1 cellular context compared by ENCODE assay signal in genomic region chr7:50552921-50553320, GRCh38.
A peak's percentile ranks its signal among the peaks of the same experiment; 100 is the strongest.
TF ChIP-seq lines count a peak whose summit lies in the region.

No MANE protein-coding gene starts in this region.

TF ChIP-seq in HepG2, 621 proteins besides CTCF, POLR2A, EP300 and RAD21 (continued from another document and continues in another):
- TF ChIP-seq ARID3A (IDR thresholded peaks at IDR 0.05; ENCODE audit: low read depth, low read length): no peak
- no peak for TF ChIP-seq ZNF230 (CRISPR knock-in tag; IDR thresholded peaks at IDR 0.05)
- TF ChIP-seq ZNF574 (CRISPR knock-in tag; IDR thresholded peaks at IDR 0.05): 0 out of 2 replicates have a peak, but pooled peaks have one; percentile 25
- no peak for TF ChIP-seq ZNF20 (CRISPR knock-in tag; IDR thresholded peaks at IDR 0.05)
- no peak for TF ChIP-seq HOXD1 (CRISPR knock-in tag; IDR thresholded peaks at IDR 0.05)
- no peak for TF ChIP-seq RNF2 (conservative IDR thresholded peaks at IDR 0.05; ENCODE audit: low read depth)
- TF ChIP-seq ZNF773 (CRISPR knock-in tag; IDR thresholded peaks at IDR 0.05; ENCODE audit: borderline replicate concordance): no peak
- TF ChIP-seq ZNF101 (CRISPR knock-in tag; IDR thresholded peaks at IDR 0.05; ENCODE audit: borderline replicate concordance, low read depth): no peak
- no peak for TF ChIP-seq NR2F6 (IDR thresholded peaks at IDR 0.05)
- no peak for TF ChIP-seq NR2F6 (CRISPR knock-in tag; IDR thresholded peaks at IDR 0.05)
- TF ChIP-seq PRPF4 (IDR thresholded peaks at IDR 0.05; ENCODE audit: low read depth, low read length, poor library complexity, severe bottlenecking): no peak
- no peak for TF ChIP-seq ZNF510 (CRISPR knock-in tag; IDR thresholded peaks at IDR 0.05; ENCODE audit: low read depth)
- no peak for TF ChIP-seq FOSL1 (CRISPR knock-in tag; IDR thresholded peaks at IDR 0.05; ENCODE audit: borderline replicate concordance)
- TF ChIP-seq SMAD1 (CRISPR knock-in tag; IDR thresholded peaks at IDR 0.05; ENCODE audit: borderline replicate concordance, low read depth): no peak
- TF ChIP-seq IRX3 (CRISPR knock-in tag; IDR thresholded peaks at IDR 0.05; ENCODE audit: borderline replicate concordance, low read depth): no peak
- TF ChIP-seq ZNF652 (CRISPR knock-in tag; IDR thresholded peaks at IDR 0.05; ENCODE audit: borderline replicate concordance, low read depth): no peak
- TF ChIP-seq ZFP62 (CRISPR knock-in tag; IDR thresholded peaks at IDR 0.05): no peak
- no peak for TF ChIP-seq CENPT (CRISPR knock-in tag; IDR thresholded peaks at IDR 0.05; ENCODE audit: low read depth)
- no peak for TF ChIP-seq SOX5 (CRISPR knock-in tag; IDR thresholded peaks at IDR 0.05; ENCODE audit: borderline replicate concordance)
- TF ChIP-seq TMF1 (CRISPR knock-in tag; IDR thresholded peaks at IDR 0.05; ENCODE audit: low read depth): no peak
- TF ChIP-seq MIER2 (CRISPR knock-in tag; IDR thresholded peaks at IDR 0.05): peak; percentile 98
- no peak for TF ChIP-seq GLI4 (CRISPR knock-in tag; IDR thresholded peaks at IDR 0.05; ENCODE audit: borderline replicate concordance)
- TF ChIP-seq HNRNPLL (IDR thresholded peaks at IDR 0.05; ENCODE audit: low read depth, low read length, poor library complexity, severe bottlenecking): no peak
- no peak for TF ChIP-seq ZFAT (CRISPR knock-in tag; conservative IDR thresholded peaks at IDR 0.05)
- no peak for TF ChIP-seq AGO1 (IDR thresholded peaks at IDR 0.05; ENCODE audit: low read depth, low read length, poor library complexity, severe bottlenecking)
- no peak for TF ChIP-seq NR2F1 (CRISPR knock-in tag; IDR thresholded peaks at IDR 0.05)
- no peak for TF ChIP-seq ZNF367 (CRISPR knock-in tag; IDR thresholded peaks at IDR 0.05; ENCODE audit: borderline replicate concordance)
- TF ChIP-seq SOX13 (IDR thresholded peaks at IDR 0.05): no peak
- TF ChIP-seq SOX13 (CRISPR knock-in tag; conservative IDR thresholded peaks at IDR 0.05 in 1 of 2, IDR thresholded peaks at IDR 0.05 in 1 of 2): no peak
- TF ChIP-seq MIXL1 (CRISPR knock-in tag; IDR thresholded peaks at IDR 0.05): no peak
- TF ChIP-seq ZNF569 (CRISPR knock-in tag; IDR thresholded peaks at IDR 0.05; ENCODE audit: borderline replicate concordance): no peak
- TF ChIP-seq NBN (conservative IDR thresholded peaks at IDR 0.05): no peak
- TF ChIP-seq TP53 (CRISPR knock-in tag; conservative IDR thresholded peaks at IDR 0.05): no peak
- no peak for TF ChIP-seq PAX8 (CRISPR knock-in tag; IDR thresholded peaks at IDR 0.05; ENCODE audit: borderline replicate concordance)
- TF ChIP-seq ZC3H13 (CRISPR knock-in tag; IDR thresholded peaks at IDR 0.05): no peak
- no peak for TF ChIP-seq MAFF (IDR thresholded peaks at IDR 0.05; ENCODE audit: low read depth, low read length)
- no peak for TF ChIP-seq NAIF1 (CRISPR knock-in tag; IDR thresholded peaks at IDR 0.05; ENCODE audit: borderline replicate concordance)
- peak; percentile 27; the same call in 1 of the 2 replicates for TF ChIP-seq ZNF580 (CRISPR knock-in tag; IDR thresholded peaks at IDR 0.05; ENCODE audit: borderline replicate concordance, low read depth)
- TF ChIP-seq UBTF (CRISPR knock-in tag; IDR thresholded peaks at IDR 0.05): no peak
- no peak for TF ChIP-seq ZNF207 (IDR thresholded peaks at IDR 0.05; ENCODE audit: borderline replicate concordance)
- peak; percentile 29; the same call in 1 of the 2 replicates for TF ChIP-seq AHDC1 (CRISPR knock-in tag; IDR thresholded peaks at IDR 0.05; ENCODE audit: borderline replicate concordance)
- TF ChIP-seq TSC22D2 (CRISPR knock-in tag; IDR thresholded peaks at IDR 0.05; ENCODE audit: borderline replicate concordance): 0 out of 2 replicates have a peak, but pooled peaks have one; percentile 47
- no peak for TF ChIP-seq CSRNP2 (CRISPR knock-in tag; conservative IDR thresholded peaks at IDR 0.05; ENCODE audit: low read depth)
- TF ChIP-seq MLLT10 (CRISPR knock-in tag; IDR thresholded peaks at IDR 0.05): no peak
- no peak for TF ChIP-seq GRHL1 (CRISPR knock-in tag; conservative IDR thresholded peaks at IDR 0.05)
- TF ChIP-seq ZFP36 (IDR thresholded peaks at IDR 0.05; ENCODE audit: borderline replicate concordance, low read depth, low read length, partially characterized antibody): no peak
- TF ChIP-seq ATF7 (IDR thresholded peaks at IDR 0.05): no peak
- no peak for TF ChIP-seq ATF7 (CRISPR knock-in tag; IDR thresholded peaks at IDR 0.05)
- TF ChIP-seq KAT8 (CRISPR knock-in tag; IDR thresholded peaks at IDR 0.05): no peak
- TF ChIP-seq ZNF639 (CRISPR knock-in tag; conservative IDR thresholded peaks at IDR 0.05): no peak
